Comparison of ENCODE assay signal across 1 cellular context in the genomic region with DNA sequence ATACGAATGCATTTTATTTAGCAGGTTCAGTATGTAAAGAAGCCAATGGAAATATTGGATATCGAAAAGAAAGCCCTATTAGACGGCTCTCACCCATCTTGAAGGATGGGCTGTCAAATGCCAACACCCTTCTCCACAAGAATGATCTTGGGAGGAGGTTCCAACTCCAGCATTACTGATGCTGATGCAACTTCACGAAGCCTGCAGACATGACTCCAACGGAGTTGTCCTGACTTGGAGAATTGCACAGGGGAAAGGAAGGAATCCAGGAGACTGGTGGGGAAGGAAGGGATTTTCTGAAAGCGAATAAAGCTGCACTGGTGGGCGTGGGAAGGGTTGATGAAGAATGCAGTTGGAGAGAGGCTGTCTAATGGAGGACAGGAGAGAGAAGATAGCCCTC.
TF ChIP-seq lines count a peak whose summit lies in the region.

No MANE protein-coding gene starts in this region.

TF ChIP-seq in K562, 482 proteins besides CTCF, POLR2A, EP300 and RAD21:
- TF ChIP-seq SMAD3 (CRISPR knock-in tag; conservative IDR thresholded peaks at IDR 0.05) (no peak), ZNF143 (CRISPR knock-in tag; IDR thresholded peaks at IDR 0.05) (no peak), KLF16 (IDR thresholded peaks at IDR 0.05) (no peak), MAFK (IDR thresholded peaks at IDR 0.05; ENCODE audit: low read length) (no peak), TRIM24 (IDR thresholded peaks at IDR 0.05) (peak in 1 of 2 experiments; percentile 41; a peak in 2 of 4 replicates), SMARCC2 (IDR thresholded peaks at IDR 0.05; ENCODE audit: low read depth) (no peak), FOXP1 (CRISPR knock-in tag; IDR thresholded peaks at IDR 0.05) (no peak), ZZZ3 (IDR thresholded peaks at IDR 0.05) (no peak), MCM2 (IDR thresholded peaks at IDR 0.05; ENCODE audit: low read depth) (no peak), SP1 (CRISPR knock-in tag; IDR thresholded peaks at IDR 0.05) (no peak), MTF1 (CRISPR knock-in tag; IDR thresholded peaks at IDR 0.05; ENCODE audit: borderline replicate concordance) (no peak), MEIS2 (IDR thresholded peaks at IDR 0.05; ENCODE audit: partially characterized antibody) (peak; percentile 18), NRF1 (conservative IDR thresholded peaks at IDR 0.05 in 1 of 2, IDR thresholded peaks at IDR 0.05 in 1 of 2) (no peak), ZNF830 (CRISPR knock-in tag; IDR thresholded peaks at IDR 0.05) (no peak), DACH1 (IDR thresholded peaks at IDR 0.05; ENCODE audit: partially characterized antibody) (no peak), NCOA2 (IDR thresholded peaks at IDR 0.05; ENCODE audit: partially characterized antibody in 2 of 2) (no peak), HIVEP1 (CRISPR knock-in tag; IDR thresholded peaks at IDR 0.05) (no peak), ZFX (CRISPR knock-in tag; IDR thresholded peaks at IDR 0.05) (no peak), ZNF282 (CRISPR knock-in tag; IDR thresholded peaks at IDR 0.05) (no peak), NFIC (IDR thresholded peaks at IDR 0.05) (no peak), ZNF263 (CRISPR knock-in tag; IDR thresholded peaks at IDR 0.05; ENCODE audit: borderline replicate concordance) (no peak), ZEB2 (IDR thresholded peaks at IDR 0.05) (no peak), NR3C1 (CRISPR knock-in tag; IDR thresholded peaks at IDR 0.05) (no peak), NFATC3 (IDR thresholded peaks at IDR 0.05) (no peak), CEBPG (CRISPR knock-in tag; IDR thresholded peaks at IDR 0.05) (peak; percentile 83), CEBPG (tag; conservative IDR thresholded peaks at IDR 0.05 in 1 of 2, IDR thresholded peaks at IDR 0.05 in 1 of 2) (peak in 1 of 2 experiments; percentile 84; a peak in 2 of 4 replicates)
- TF ChIP-seq, protein P1, sequence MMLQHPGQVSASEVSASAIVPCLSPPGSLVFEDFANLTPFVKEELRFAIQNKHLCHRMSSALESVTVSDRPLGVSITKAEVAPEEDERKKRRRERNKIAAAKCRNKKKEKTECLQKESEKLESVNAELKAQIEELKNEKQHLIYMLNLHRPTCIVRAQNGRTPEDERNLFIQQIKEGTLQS (IDR thresholded peaks at IDR 0.05), result peak; percentile 75
- TF ChIP-seq, protein P1 (CRISPR knock-in tag; conservative IDR thresholded peaks at IDR 0.05), result no peak
- TF ChIP-seq, protein P2, sequence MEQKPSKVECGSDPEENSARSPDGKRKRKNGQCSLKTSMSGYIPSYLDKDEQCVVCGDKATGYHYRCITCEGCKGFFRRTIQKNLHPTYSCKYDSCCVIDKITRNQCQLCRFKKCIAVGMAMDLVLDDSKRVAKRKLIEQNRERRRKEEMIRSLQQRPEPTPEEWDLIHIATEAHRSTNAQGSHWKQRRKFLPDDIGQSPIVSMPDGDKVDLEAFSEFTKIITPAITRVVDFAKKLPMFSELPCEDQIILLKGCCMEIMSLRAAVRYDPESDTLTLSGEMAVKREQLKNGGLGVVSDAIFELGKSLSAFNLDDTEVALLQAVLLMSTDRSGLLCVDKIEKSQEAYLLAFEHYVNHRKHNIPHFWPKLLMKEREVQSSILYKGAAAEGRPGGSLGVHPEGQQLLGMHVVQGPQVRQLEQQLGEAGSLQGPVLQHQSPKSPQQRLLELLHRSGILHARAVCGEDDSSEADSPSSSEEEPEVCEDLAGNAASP (IDR thresholded peaks at IDR 0.05), result no peak
- TF ChIP-seq, protein P3, sequence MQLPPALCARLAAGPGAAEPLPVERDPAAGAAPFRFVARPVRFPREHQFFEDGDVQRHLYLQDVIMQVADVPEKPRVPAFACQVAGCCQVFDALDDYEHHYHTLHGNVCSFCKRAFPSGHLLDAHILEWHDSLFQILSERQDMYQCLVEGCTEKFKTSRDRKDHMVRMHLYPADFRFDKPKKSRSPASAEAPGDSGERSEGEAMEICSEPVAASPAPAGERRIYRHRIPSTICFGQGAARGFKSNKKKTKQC (CRISPR knock-in tag; IDR thresholded peaks at IDR 0.05), result no peak
- TF ChIP-seq, protein P4, sequence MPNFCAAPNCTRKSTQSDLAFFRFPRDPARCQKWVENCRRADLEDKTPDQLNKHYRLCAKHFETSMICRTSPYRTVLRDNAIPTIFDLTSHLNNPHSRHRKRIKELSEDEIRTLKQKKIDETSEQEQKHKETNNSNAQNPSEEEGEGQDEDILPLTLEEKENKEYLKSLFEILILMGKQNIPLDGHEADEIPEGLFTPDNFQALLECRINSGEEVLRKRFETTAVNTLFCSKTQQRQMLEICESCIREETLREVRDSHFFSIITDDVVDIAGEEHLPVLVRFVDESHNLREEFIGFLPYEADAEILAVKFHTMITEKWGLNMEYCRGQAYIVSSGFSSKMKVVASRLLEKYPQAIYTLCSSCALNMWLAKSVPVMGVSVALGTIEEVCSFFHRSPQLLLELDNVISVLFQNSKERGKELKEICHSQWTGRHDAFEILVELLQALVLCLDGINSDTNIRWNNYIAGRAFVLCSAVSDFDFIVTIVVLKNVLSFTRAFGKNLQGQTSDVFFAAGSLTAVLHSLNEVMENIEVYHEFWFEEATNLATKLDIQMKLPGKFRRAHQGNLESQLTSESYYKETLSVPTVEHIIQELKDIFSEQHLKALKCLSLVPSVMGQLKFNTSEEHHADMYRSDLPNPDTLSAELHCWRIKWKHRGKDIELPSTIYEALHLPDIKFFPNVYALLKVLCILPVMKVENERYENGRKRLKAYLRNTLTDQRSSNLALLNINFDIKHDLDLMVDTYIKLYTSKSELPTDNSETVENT (CRISPR knock-in tag; IDR thresholded peaks at IDR 0.05), result no peak
- TF ChIP-seq, protein P5, sequence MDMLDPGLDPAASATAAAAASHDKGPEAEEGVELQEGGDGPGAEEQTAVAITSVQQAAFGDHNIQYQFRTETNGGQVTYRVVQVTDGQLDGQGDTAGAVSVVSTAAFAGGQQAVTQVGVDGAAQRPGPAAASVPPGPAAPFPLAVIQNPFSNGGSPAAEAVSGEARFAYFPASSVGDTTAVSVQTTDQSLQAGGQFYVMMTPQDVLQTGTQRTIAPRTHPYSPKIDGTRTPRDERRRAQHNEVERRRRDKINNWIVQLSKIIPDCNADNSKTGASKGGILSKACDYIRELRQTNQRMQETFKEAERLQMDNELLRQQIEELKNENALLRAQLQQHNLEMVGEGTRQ (CRISPR knock-in tag; IDR thresholded peaks at IDR 0.05), result no peak
- TF ChIP-seq, protein P6, sequence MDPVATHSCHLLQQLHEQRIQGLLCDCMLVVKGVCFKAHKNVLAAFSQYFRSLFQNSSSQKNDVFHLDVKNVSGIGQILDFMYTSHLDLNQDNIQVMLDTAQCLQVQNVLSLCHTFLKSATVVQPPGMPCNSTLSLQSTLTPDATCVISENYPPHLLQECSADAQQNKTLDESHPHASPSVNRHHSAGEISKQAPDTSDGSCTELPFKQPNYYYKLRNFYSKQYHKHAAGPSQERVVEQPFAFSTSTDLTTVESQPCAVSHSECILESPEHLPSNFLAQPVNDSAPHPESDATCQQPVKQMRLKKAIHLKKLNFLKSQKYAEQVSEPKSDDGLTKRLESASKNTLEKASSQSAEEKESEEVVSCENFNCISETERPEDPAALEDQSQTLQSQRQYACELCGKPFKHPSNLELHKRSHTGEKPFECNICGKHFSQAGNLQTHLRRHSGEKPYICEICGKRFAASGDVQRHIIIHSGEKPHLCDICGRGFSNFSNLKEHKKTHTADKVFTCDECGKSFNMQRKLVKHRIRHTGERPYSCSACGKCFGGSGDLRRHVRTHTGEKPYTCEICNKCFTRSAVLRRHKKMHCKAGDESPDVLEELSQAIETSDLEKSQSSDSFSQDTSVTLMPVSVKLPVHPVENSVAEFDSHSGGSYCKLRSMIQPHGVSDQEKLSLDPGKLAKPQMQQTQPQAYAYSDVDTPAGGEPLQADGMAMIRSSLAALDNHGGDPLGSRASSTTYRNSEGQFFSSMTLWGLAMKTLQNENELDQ (CRISPR knock-in tag; IDR thresholded peaks at IDR 0.05; ENCODE audit: borderline replicate concordance), result no peak
- TF ChIP-seq, protein P7, sequence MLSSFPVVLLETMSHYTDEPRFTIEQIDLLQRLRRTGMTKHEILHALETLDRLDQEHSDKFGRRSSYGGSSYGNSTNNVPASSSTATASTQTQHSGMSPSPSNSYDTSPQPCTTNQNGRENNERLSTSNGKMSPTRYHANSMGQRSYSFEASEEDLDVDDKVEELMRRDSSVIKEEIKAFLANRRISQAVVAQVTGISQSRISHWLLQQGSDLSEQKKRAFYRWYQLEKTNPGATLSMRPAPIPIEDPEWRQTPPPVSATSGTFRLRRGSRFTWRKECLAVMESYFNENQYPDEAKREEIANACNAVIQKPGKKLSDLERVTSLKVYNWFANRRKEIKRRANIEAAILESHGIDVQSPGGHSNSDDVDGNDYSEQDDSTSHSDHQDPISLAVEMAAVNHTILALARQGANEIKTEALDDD (IDR thresholded peaks at IDR 0.05), result no peak
- TF ChIP-seq, protein P8, sequence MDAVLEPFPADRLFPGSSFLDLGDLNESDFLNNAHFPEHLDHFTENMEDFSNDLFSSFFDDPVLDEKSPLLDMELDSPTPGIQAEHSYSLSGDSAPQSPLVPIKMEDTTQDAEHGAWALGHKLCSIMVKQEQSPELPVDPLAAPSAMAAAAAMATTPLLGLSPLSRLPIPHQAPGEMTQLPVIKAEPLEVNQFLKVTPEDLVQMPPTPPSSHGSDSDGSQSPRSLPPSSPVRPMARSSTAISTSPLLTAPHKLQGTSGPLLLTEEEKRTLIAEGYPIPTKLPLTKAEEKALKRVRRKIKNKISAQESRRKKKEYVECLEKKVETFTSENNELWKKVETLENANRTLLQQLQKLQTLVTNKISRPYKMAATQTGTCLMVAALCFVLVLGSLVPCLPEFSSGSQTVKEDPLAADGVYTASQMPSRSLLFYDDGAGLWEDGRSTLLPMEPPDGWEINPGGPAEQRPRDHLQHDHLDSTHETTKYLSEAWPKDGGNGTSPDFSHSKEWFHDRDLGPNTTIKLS (IDR thresholded peaks at IDR 0.05; ENCODE audit: borderline replicate concordance, low read depth), result no peak
- TF ChIP-seq, protein P9, sequence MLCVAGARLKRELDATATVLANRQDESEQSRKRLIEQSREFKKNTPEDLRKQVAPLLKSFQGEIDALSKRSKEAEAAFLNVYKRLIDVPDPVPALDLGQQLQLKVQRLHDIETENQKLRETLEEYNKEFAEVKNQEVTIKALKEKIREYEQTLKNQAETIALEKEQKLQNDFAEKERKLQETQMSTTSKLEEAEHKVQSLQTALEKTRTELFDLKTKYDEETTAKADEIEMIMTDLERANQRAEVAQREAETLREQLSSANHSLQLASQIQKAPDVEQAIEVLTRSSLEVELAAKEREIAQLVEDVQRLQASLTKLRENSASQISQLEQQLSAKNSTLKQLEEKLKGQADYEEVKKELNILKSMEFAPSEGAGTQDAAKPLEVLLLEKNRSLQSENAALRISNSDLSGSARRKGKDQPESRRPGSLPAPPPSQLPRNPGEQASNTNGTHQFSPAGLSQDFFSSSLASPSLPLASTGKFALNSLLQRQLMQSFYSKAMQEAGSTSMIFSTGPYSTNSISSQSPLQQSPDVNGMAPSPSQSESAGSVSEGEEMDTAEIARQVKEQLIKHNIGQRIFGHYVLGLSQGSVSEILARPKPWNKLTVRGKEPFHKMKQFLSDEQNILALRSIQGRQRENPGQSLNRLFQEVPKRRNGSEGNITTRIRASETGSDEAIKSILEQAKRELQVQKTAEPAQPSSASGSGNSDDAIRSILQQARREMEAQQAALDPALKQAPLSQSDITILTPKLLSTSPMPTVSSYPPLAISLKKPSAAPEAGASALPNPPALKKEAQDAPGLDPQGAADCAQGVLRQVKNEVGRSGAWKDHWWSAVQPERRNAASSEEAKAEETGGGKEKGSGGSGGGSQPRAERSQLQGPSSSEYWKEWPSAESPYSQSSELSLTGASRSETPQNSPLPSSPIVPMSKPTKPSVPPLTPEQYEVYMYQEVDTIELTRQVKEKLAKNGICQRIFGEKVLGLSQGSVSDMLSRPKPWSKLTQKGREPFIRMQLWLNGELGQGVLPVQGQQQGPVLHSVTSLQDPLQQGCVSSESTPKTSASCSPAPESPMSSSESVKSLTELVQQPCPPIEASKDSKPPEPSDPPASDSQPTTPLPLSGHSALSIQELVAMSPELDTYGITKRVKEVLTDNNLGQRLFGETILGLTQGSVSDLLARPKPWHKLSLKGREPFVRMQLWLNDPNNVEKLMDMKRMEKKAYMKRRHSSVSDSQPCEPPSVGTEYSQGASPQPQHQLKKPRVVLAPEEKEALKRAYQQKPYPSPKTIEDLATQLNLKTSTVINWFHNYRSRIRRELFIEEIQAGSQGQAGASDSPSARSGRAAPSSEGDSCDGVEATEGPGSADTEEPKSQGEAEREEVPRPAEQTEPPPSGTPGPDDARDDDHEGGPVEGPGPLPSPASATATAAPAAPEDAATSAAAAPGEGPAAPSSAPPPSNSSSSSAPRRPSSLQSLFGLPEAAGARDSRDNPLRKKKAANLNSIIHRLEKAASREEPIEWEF (CRISPR knock-in tag; IDR thresholded peaks at IDR 0.05), result no peak
- TF ChIP-seq, protein P10, sequence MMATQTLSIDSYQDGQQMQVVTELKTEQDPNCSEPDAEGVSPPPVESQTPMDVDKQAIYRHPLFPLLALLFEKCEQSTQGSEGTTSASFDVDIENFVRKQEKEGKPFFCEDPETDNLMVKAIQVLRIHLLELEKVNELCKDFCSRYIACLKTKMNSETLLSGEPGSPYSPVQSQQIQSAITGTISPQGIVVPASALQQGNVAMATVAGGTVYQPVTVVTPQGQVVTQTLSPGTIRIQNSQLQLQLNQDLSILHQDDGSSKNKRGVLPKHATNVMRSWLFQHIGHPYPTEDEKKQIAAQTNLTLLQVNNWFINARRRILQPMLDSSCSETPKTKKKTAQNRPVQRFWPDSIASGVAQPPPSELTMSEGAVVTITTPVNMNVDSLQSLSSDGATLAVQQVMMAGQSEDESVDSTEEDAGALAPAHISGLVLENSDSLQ (IDR thresholded peaks at IDR 0.05), result no peak
- TF ChIP-seq, protein P11, sequence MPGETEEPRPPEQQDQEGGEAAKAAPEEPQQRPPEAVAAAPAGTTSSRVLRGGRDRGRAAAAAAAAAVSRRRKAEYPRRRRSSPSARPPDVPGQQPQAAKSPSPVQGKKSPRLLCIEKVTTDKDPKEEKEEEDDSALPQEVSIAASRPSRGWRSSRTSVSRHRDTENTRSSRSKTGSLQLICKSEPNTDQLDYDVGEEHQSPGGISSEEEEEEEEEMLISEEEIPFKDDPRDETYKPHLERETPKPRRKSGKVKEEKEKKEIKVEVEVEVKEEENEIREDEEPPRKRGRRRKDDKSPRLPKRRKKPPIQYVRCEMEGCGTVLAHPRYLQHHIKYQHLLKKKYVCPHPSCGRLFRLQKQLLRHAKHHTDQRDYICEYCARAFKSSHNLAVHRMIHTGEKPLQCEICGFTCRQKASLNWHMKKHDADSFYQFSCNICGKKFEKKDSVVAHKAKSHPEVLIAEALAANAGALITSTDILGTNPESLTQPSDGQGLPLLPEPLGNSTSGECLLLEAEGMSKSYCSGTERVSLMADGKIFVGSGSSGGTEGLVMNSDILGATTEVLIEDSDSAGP (CRISPR knock-in tag; IDR thresholded peaks at IDR 0.05), result 0 out of 2 replicates have a peak, but pooled peaks have one; percentile 19
